19 cellular contexts compared by ENCODE assay signal in the genomic region with DNA sequence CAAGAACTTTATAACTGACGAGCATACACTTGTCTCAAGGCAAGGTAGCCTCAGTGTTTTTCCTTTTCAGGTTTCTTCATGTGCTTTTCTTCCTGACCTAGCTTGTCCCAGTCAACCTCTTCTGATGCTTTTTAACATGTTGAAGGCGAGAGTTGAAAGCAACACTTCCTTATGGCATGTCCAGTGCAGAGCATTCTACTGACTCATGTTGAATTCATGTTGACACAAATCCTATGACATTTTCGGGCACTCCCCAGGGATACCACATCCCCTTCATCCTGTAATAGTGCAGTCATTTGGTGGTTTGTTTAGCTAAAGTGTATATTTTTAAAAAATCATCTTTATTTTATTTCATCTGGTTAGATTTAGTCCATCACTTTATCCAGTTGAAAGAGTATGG.
DNase-seq lines count a peak whose midpoint lies in the region; ATAC-seq, FAIRE-seq and TF ChIP-seq lines count a peak whose summit lies in the region.
"Had no signal": no experiment of that assay in that cellular context is flagged by ENCODE, and none has a peak within 500 bp of the region (broad histone marks: within the 10 kb centered on the region; RNA-seq: fewer than 3 reads in every experiment).

No MANE protein-coding gene starts in this region.

- peak overlapping the region; percentile 32; the same call in 1 of the 2 replicates for H3K23ac ChIP-seq in IMR-90 (ENCODE audit: low read depth, low read length)

- H3K36me3 ChIP-seq in BJ (ENCODE audit: control insufficient read depth, insufficient read depth, low read length), result no peaks in the 10 kb centered on the region
- H3K36me3 ChIP-seq in IMR-90 (ENCODE audit: control insufficient read depth, insufficient read depth, low read length), result no peaks in the 10 kb centered on the region
- no peaks in the 10 kb centered on the region for H3K36me3 ChIP-seq in bronchial epithelial cell (ENCODE audit: control insufficient read depth, insufficient read depth, low read length)
- no peaks in the 10 kb centered on the region for H3K36me3 ChIP-seq in CD4-positive, alpha-beta memory T cell (ENCODE audit: insufficient read depth, low read length)
- H3K36me3 ChIP-seq in thyroid gland, result no peaks in the 10 kb centered on the region

- peak overlapping the region; percentile 91; the same call in 1 of the 2 replicates for H3K18ac ChIP-seq in IMR-90 (ENCODE audit: low read depth, low read length)

- H3K27me3 Mint-ChIP-seq in CD4-positive, alpha-beta memory T cell, result no peaks in the 10 kb centered on the region
- H3K27me3 Mint-ChIP-seq: activated naive CD8-positive, alpha-beta T cell treated with anti-CD3 and anti-CD28 coated beads for 36 hours; stimulated activated memory B cell treated with anti-CD40 and anti-IgM and Interleukin-4, amounts not matched to agents 10 μg/mL and 1 μg/mL and 100 μg/mL, for 72 hours; T-helper 17 cell had no signal

- H3K4ac ChIP-seq in IMR-90 (ENCODE audit: low read depth, low read length), result peak overlapping the region; percentile 51; the same call in 1 of the 2 replicates

- no peaks in the 10 kb centered on the region for H3K9me3 Mint-ChIP-seq in CD4-positive, alpha-beta memory T cell
- H3K9me3 Mint-ChIP-seq: stimulated activated memory B cell treated with anti-CD40 and anti-IgM and Interleukin-4, amounts not matched to agents 10 μg/mL and 1 μg/mL and 100 μg/mL, for 72 hours had no signal

- no CpG with 5 or more reads among the region's 3 CpGs for WGBS in IMR-90 (ENCODE audit: extremely low coverage in 2 of 2, insufficient read length in 1 of 2), 2 experiments
- 89 to 93% methylated on average over 3 of the region's 3 CpGs for WGBS in thyroid gland, 2 donors

- H3K14ac ChIP-seq in IMR-90 (replicated peaks; ENCODE audit: low read depth, low read length), result peak overlapping the region; percentile 62

- dilution Hi-C loops in IMR-90 (cut with HindIII; ENCODE audit: low sequenced_read_pairs, unreplicated experiment), result no loop called here

- no peaks in the 10 kb centered on the region for H3K79me1 ChIP-seq in IMR-90 (ENCODE audit: low read depth in 1 of 2, low read length in 2 of 2)

- H2AFZ ChIP-seq in IMR-90 (replicated peaks; ENCODE audit: low read length, poor library complexity), result no peak overlapping the region

- H3K4me3 ChIP-seq in BJ (ENCODE audit: low read depth, low read length), result no peak overlapping the region
- no peak overlapping the region for H3K4me3 ChIP-seq in IMR-90 (ENCODE audit: insufficient read depth, low read depth, low read length)
- H3K4me3 ChIP-seq in bronchial epithelial cell (ENCODE audit: low read depth, low read length), result no peak overlapping the region
- no peak overlapping the region for H3K4me3 ChIP-seq in CD4-positive, alpha-beta memory T cell (ENCODE audit: low read length in 2 of 2)
- H3K4me3 ChIP-seq in thyroid gland (replicated peaks in 1 of 3), result no peak overlapping the region
- H3K4me3 ChIP-seq: dorsolateral prefrontal cortex had no signal

- TF ChIP-seq CTCF in BJ (IDR thresholded peaks at IDR 0.05; ENCODE audit: insufficient read depth, low read depth, low read length), result no peak
- TF ChIP-seq CTCF in IMR-90 (conservative IDR thresholded peaks at IDR 0.05; ENCODE audit: low read depth, low read length), result no peak
- no peak for TF ChIP-seq CTCF in bronchial epithelial cell (IDR thresholded peaks at IDR 0.05; ENCODE audit: insufficient read depth, low read length, severe bottlenecking)
- TF ChIP-seq CTCF in thyroid gland (IDR thresholded peaks at IDR 0.05), result no peak

- H3K4me1 ChIP-seq in IMR-90 (ENCODE audit: control insufficient read depth, insufficient read depth, low read length) (peaks cover 1% of the 10 kb centered on the region; the same call in 1 of the 2 replicates), thyroid gland (no peaks in the 10 kb centered on the region)
- H3K4me1 ChIP-seq in CD4-positive, alpha-beta memory T cell (ENCODE audit: insufficient read depth, low read length), result no peaks in the 10 kb centered on the region

- H4K8ac ChIP-seq in IMR-90 (ENCODE audit: low read depth in 2 of 2, low read length in 2 of 2), result peak overlapping the region in 1 of 2 experiments; percentile 73; a peak in 2 of 4 replicates

- no peak overlapping the region for H3K4me3 Mint-ChIP-seq in CD4-positive, alpha-beta memory T cell
- H3K4me3 Mint-ChIP-seq: activated naive CD8-positive, alpha-beta T cell treated with anti-CD3 and anti-CD28 coated beads for 36 hours; stimulated activated memory B cell treated with anti-CD40 and anti-IgM and Interleukin-4, amounts not matched to agents 10 μg/mL and 1 μg/mL and 100 μg/mL, for 72 hours; T-helper 17 cell had no signal

- peak overlapping the region; percentile 67 for H2BK5ac ChIP-seq in IMR-90 (ENCODE audit: low read depth, low read length, poor library complexity, severe bottlenecking)

- no peaks in the 10 kb centered on the region for H3K36me3 Mint-ChIP-seq in CD4-positive, alpha-beta memory T cell
- H3K36me3 Mint-ChIP-seq: activated naive CD8-positive, alpha-beta T cell treated with anti-CD3 and anti-CD28 coated beads for 36 hours; stimulated activated memory B cell treated with anti-CD40 and anti-IgM and Interleukin-4, amounts not matched to agents 10 μg/mL and 1 μg/mL and 100 μg/mL, for 72 hours had no signal

- in situ Hi-C loops in IMR-90 (cut with MboI; ENCODE audit: low sequenced_read_pairs), result no loop called here

- H4K20me1 ChIP-seq in IMR-90 (ENCODE audit: insufficient read depth, low read length), result no peaks in the 10 kb centered on the region

- H2BK120ac ChIP-seq in IMR-90 (ENCODE audit: low read depth, low read length), result peak overlapping the region; percentile 33; the same call in 1 of the 2 replicates

- no peaks in the 10 kb centered on the region for H3K9me3 ChIP-seq in IMR-90 (ENCODE audit: control insufficient read depth, insufficient read depth, low read length)
- H3K9me3 ChIP-seq in CD4-positive, alpha-beta memory T cell (ENCODE audit: control insufficient read depth in 1 of 2, low read length in 2 of 2), result no peaks in the 10 kb centered on the region
- no peaks in the 10 kb centered on the region for H3K9me3 ChIP-seq in thyroid gland

- no peak overlapping the region for H3K56ac ChIP-seq in IMR-90 (ENCODE audit: extremely low read depth, insufficient read depth, low read length)

- ATAC-seq in IMR-90 (ENCODE audit: low read depth) (peak; percentile 91), left colon (peak; percentile 29), HG03095 (IDR thresholded peaks at IDR 0.05; ENCODE audit: unreplicated experiment) (no peak)
- ATAC-seq: stimulated activated memory B cell treated with anti-CD40 and anti-IgM and Interleukin-4, amounts not matched to agents 10 μg/mL and 1 μg/mL and 100 μg/mL, for 72 hours; T-helper 17 cell had no signal

- peak overlapping the region; percentile 73; the same call in 1 of the 2 replicates for H2BK20ac ChIP-seq in IMR-90 (ENCODE audit: low read depth, low read length)

- CTCF ChIA-PET in BJ (lab: Yijun Ruan, JAX), result no interaction called here
- CTCF ChIA-PET in IMR-90 (lab: Yijun Ruan, JAX), result interaction anchor here (0.6 kb wide), 2 partner anchors 14 to 1519 kb away, joined by 3 to 4 read pairs; no protein-coding TSS in a partner anchor
- CTCF ChIA-PET in CD4-positive, alpha-beta memory T cell (lab: Charles Lee; ENCODE audit: partially characterized antibody), result interaction anchor here (1.2 kb wide), 1 partner anchor 10 kb away, joined by 3 read pairs; no protein-coding TSS in a partner anchor

- TF ChIP-seq POLR2A in IMR-90 (IDR thresholded peaks at IDR 0.05; ENCODE audit: low read depth, low read length) (no peak), thyroid gland (IDR thresholded peaks at IDR 0.05) (no peak)

- DNase-seq in BJ (ENCODE audit: low read depth) (peak; percentile 37), IMR-90 (peak; percentile 88), bronchial epithelial cell (ENCODE audit: low read depth) (peak; percentile 99), left colon (no peak), thyroid gland (no peak), NCI-H1694 (lab: John Stamatoyannopoulos, UW) (no peak)
- no peak for DNase-seq in CD4-positive, alpha-beta memory T cell
- DNase-seq: activated naive CD8-positive, alpha-beta T cell treated with anti-CD3 and anti-CD28 coated beads for 36 hours; activated T-cell treated with anti-CD3 and anti-CD28 coated beads for 4 hours; C1 segment of cervical spinal cord; dorsolateral prefrontal cortex; GF-D8; kidney; NCI-H1092; NCI-H345; stimulated activated CD4-positive, alpha-beta T cell treated with anti-CD3 and anti-CD28 coated beads, Interleukin-4, amount 100 ng/mL, for 24 hours; T-helper 17 cell had no signal

- no peak overlapping the region for H3K27ac Mint-ChIP-seq in CD4-positive, alpha-beta memory T cell
- H3K27ac Mint-ChIP-seq: activated naive CD8-positive, alpha-beta T cell treated with anti-CD3 and anti-CD28 coated beads for 36 hours; stimulated activated memory B cell treated with anti-CD40 and anti-IgM and Interleukin-4, amounts not matched to agents 10 μg/mL and 1 μg/mL and 100 μg/mL, for 72 hours; T-helper 17 cell had no signal

- no peak for FAIRE-seq in bronchial epithelial cell (lab: Jason Lieb, UNC)
- FAIRE-seq: kidney had no signal

- no peaks in the 10 kb centered on the region for H3K9me1 ChIP-seq in IMR-90 (ENCODE audit: insufficient read depth, low read length)

- H2AK5ac ChIP-seq in IMR-90 (ENCODE audit: low read depth, low read length), result no peak overlapping the region

- no peak overlapping the region; the same call in 2 of the 3 replicates for H2BK15ac ChIP-seq in IMR-90 (ENCODE audit: low read depth, low read length)

- intact Hi-C loops in IMR-90 (cut with micrococcal nuclease), result no loop called here
- intact Hi-C loops in left colon (cut with DNase I, micrococcal nuclease), result no loop called here
- intact Hi-C loops in CD4-positive, alpha-beta memory T cell (cut with micrococcal nuclease), result no loop called here
- intact Hi-C loops in thyroid gland (cut with DNase I), result no loop called here

- POLR2A ChIA-PET in BJ (lab: Charles Lee) (no interaction called here), IMR-90 (lab: Charles Lee; ENCODE audit: unreplicated experiment) (interaction anchor here (0.6 kb wide), 1 partner anchor 10 kb away, joined by 3 read pairs; no protein-coding TSS in a partner anchor)
- POLR2A ChIA-PET in CD4-positive, alpha-beta memory T cell (lab: Charles Lee; ENCODE audit: partially characterized antibody), result no interaction called here

- H4K5ac ChIP-seq in IMR-90 (ENCODE audit: low read depth, low read length), result no peak overlapping the region; the same call in 1 of the 2 replicates

- H4K91ac ChIP-seq in IMR-90 (ENCODE audit: insufficient read depth, low read depth, low read length), result peak overlapping the region; percentile 53; the same call in 1 of the 2 replicates

- no peak overlapping the region for H3K9ac ChIP-seq in IMR-90 (ENCODE audit: low read depth, low read length)

- H3K27me3 ChIP-seq in BJ (ENCODE audit: control insufficient read depth, insufficient read depth, low read length) (no peaks in the 10 kb centered on the region), IMR-90 (ENCODE audit: control insufficient read depth, insufficient read depth, low read length) (no peaks in the 10 kb centered on the region), bronchial epithelial cell (ENCODE audit: control insufficient read depth, insufficient read depth, low read length) (no peaks in the 10 kb centered on the region), thyroid gland (no peaks in the 10 kb centered on the region)
- H3K27me3 ChIP-seq in CD4-positive, alpha-beta memory T cell (ENCODE audit: insufficient read depth, low read length), result no peaks in the 10 kb centered on the region
- H3K27me3 ChIP-seq: dorsolateral prefrontal cortex had no signal

- no peaks in the 10 kb centered on the region for H3K4me1 Mint-ChIP-seq in CD4-positive, alpha-beta memory T cell
- H3K4me1 Mint-ChIP-seq: activated naive CD8-positive, alpha-beta T cell treated with anti-CD3 and anti-CD28 coated beads for 36 hours; stimulated activated memory B cell treated with anti-CD40 and anti-IgM and Interleukin-4, amounts not matched to agents 10 μg/mL and 1 μg/mL and 100 μg/mL, for 72 hours; T-helper 17 cell had no signal

- H3K27ac ChIP-seq in IMR-90 (ENCODE audit: insufficient read depth, low read length), result no peak overlapping the region
- H3K27ac ChIP-seq in CD4-positive, alpha-beta memory T cell (ENCODE audit: low read depth, low read length), result no peak overlapping the region
- H3K27ac ChIP-seq in thyroid gland, result no peak overlapping the region
- H3K27ac ChIP-seq: dorsolateral prefrontal cortex had no signal

- peak overlapping the region; percentile 1 for H2AK9ac ChIP-seq in IMR-90 (replicated peaks; ENCODE audit: low read depth, low read length, poor library complexity)

- no TSS peak for BruUV-seq in IMR-90 (replicated peaks; lab: Mats Ljungman, UMichigan)

- TF ChIP-seq RAD21 in IMR-90 (IDR thresholded peaks at IDR 0.05; ENCODE audit: low read length), result no peak; the same call in 1 of the 2 replicates

- peak overlapping the region; percentile 53; the same call in 1 of the 2 replicates for H3K4me2 ChIP-seq in IMR-90 (ENCODE audit: low read depth, low read length)

Comparison
In these comparisons a context has a peak if more than half of its experiments do, and no peak if none do; other contexts are left out.
1. DNase-seq: peak in BJ (single experiment), IMR-90 (single experiment) and bronchial epithelial cell (single experiment); none in left colon (0 of 2), CD4-positive, alpha-beta memory T cell (0 of 5), thyroid gland (0 of 2) and NCI-H1694 (single experiment).